ENCODE assay signal across 9 cellular contexts in genomic region chr2:102061962-102062795, GRCh38.
DNase-seq lines count a peak whose midpoint lies in the region; ATAC-seq and TF ChIP-seq lines count a peak whose summit lies in the region.
"Had no signal": no experiment of that assay in that cellular context is flagged by ENCODE, and none has a peak within 500 bp of the region (broad histone marks: within the 10 kb centered on the region; RNA-seq: fewer than 3 reads in every experiment).

No MANE protein-coding gene starts in this region.

- H3K4me3 Mint-ChIP-seq in chondrocyte (ENCODE audit: unreplicated experiment) (no peak overlapping the region), mesothelial cell of epicardium (no peak overlapping the region)

- peaks cover 74% of the 10 kb centered on the region for H3K4me1 ChIP-seq in upper lobe of right lung

- H3K9me3 ChIP-seq in upper lobe of right lung = no peaks in the 10 kb centered on the region

- H3K9me3 Mint-ChIP-seq in chondrocyte (ENCODE audit: low read depth) = peaks cover 5% of the 10 kb centered on the region
- H3K9me3 Mint-ChIP-seq in mesothelial cell of epicardium = no peaks in the 10 kb centered on the region

- H3K4me1 Mint-ChIP-seq in chondrocyte (ENCODE audit: low read depth) (peaks cover 70% of the 10 kb centered on the region), mesothelial cell of epicardium (peaks cover 41% of the 10 kb centered on the region)

- H3K4me3 ChIP-seq in upper lobe of right lung = no peak overlapping the region
- H3K4me3 ChIP-seq: BLaER1 treated with 17β-estradiol and CSF1 and Interleukin-3, amounts not matched to agents 10 nM and 100 nM had no signal

- DNase-seq in Right ventricle myocardium superior (peak; percentile 60), cardiac septum (ENCODE audit: low spot score) (no peak), chondrocyte (ENCODE audit: low spot score) (no peak), mesothelial cell of epicardium (ENCODE audit: low spot score in 2 of 2, unreplicated experiment in 2 of 2) (no peak), upper lobe of right lung (no peak), NCI-H187 (lab: John Stamatoyannopoulos, UW) (no peak)

- peaks cover 2% of the 10 kb centered on the region for H3K36me3 Mint-ChIP-seq in chondrocyte (ENCODE audit: low read depth)
- H3K36me3 Mint-ChIP-seq in mesothelial cell of epicardium = no peaks in the 10 kb centered on the region

- intact Hi-C loops in Right ventricle myocardium superior (cut with DNase I) = no loop called here
- intact Hi-C loops in cardiac septum (cut with DNase I) = loop anchor here (5.0 kb wide), 2 partner anchors 35 to 80 kb away; partner anchors contain the start of gene IL1R1
- intact Hi-C loops in upper lobe of right lung (cut with DNase I) = no loop called here

- H3K27me3 Mint-ChIP-seq in chondrocyte (ENCODE audit: low read depth) (no peaks in the 10 kb centered on the region), mesothelial cell of epicardium (ENCODE audit: low read depth) (no peaks in the 10 kb centered on the region)

- ATAC-seq in Right ventricle myocardium superior (ENCODE audit: poor library complexity) = no peak
- no peak for ATAC-seq in upper lobe of right lung
- ATAC-seq in HG03442 (IDR thresholded peaks at IDR 0.05; ENCODE audit: unreplicated experiment) = no peak
- ATAC-seq in HG02970 (IDR thresholded peaks at IDR 0.05; ENCODE audit: low FRiP score, unreplicated experiment) = no peak

- H3K36me3 ChIP-seq in upper lobe of right lung = no peaks in the 10 kb centered on the region
- H3K36me3 ChIP-seq: BLaER1 treated with 17β-estradiol and CSF1 and Interleukin-3, amounts not matched to agents 10 nM and 100 nM had no signal

- peak overlapping the region; percentile 98 for H3K27ac ChIP-seq in upper lobe of right lung

- no peak for TF ChIP-seq CTCF in chondrocyte (IDR thresholded peaks at IDR 0.05)
- no peak for TF ChIP-seq CTCF in mesothelial cell of epicardium (IDR thresholded peaks at IDR 0.05; ENCODE audit: unreplicated experiment)
- TF ChIP-seq CTCF in upper lobe of right lung (IDR thresholded peaks at IDR 0.05) = no peak

- H3K27me3 ChIP-seq in upper lobe of right lung = no peaks in the 10 kb centered on the region
- H3K27me3 ChIP-seq: BLaER1 treated with 17β-estradiol and CSF1 and Interleukin-3, amounts not matched to agents 10 nM and 100 nM had no signal

- H3K27ac Mint-ChIP-seq in chondrocyte (ENCODE audit: unreplicated experiment) (peak overlapping the region; percentile 90), mesothelial cell of epicardium (peak overlapping the region; percentile 62)
